ENCODE assay signal across 8 cellular contexts in genomic region chr16:48054881-48055601, GRCh38.
DNase-seq lines count a peak whose midpoint lies in the region; ATAC-seq and TF ChIP-seq lines count a peak whose summit lies in the region.

No MANE protein-coding gene starts in this region.

- DNase-seq in activated naive CD4-positive, alpha-beta T cell treated with Interleukin-2 at 50 U/mL for 16 hours, result peak; percentile 21
- DNase-seq in activated naive CD4-positive, alpha-beta T cell (lab: John Stamatoyannopoulos, UW), result no peak
- DNase-seq in NCI-H446 treated with DMSO at 0.1 percent for 48 hours (lab: John Stamatoyannopoulos, UW) (peak; percentile 8), heart left ventricle (peak in 4 of 5 donors; percentile 28 to 40 (median 34)), posterior cingulate gyrus (peak; percentile 45 to 94 (median 72))
- peak; percentile 32 for DNase-seq in activated naive CD8-positive, alpha-beta T cell treated with anti-CD3 and anti-CD28 coated beads, Interleukin-2, amount 10 ng/mL, durations not matched to agents 7 days and 5 days

- POLR2A ChIA-PET in activated naive CD8-positive, alpha-beta T cell treated with anti-CD3 and anti-CD28 coated beads, Interleukin-2, amount 10 ng/mL, durations not matched to agents 7 days and 5 days (lab: Charles Lee), result interaction anchor here (0.5 kb wide), 1 partner anchor 1062 kb away, joined by 3 read pairs; no protein-coding TSS in a partner anchor

- peaks cover 0 to 3% (median 0%) of the 10 kb centered on the region in 9 donors for H3K27me3 ChIP-seq in heart left ventricle

- ATAC-seq in HG02885 (IDR thresholded peaks at IDR 0.05; ENCODE audit: poor library complexity, unreplicated experiment) (peak; percentile 84), heart left ventricle (peak in 3 of 4 donors; percentile 64 to 85 (median 68)), GM21367 (IDR thresholded peaks at IDR 0.05; ENCODE audit: unreplicated experiment) (no peak)
- peak; percentile 75 for ATAC-seq in activated naive CD8-positive, alpha-beta T cell treated with anti-CD3 and anti-CD28 coated beads, Interleukin-2, amount 10 ng/mL, durations not matched to agents 7 days and 5 days (ENCODE audit: low read depth)

- WGBS in heart left ventricle, 4 donors, result 29 to 34% (median 31%) methylated on average over 24 of the region's 24 CpGs

- no peak overlapping the region for H3K4me3 Mint-ChIP-seq in activated naive CD8-positive, alpha-beta T cell treated with anti-CD3 and anti-CD28 coated beads, Interleukin-2, amount 10 ng/mL, durations not matched to agents 7 days and 5 days

- H3K9me3 ChIP-seq in heart left ventricle, result no peaks in the 10 kb centered on the region

- no peak overlapping the region for H3K27ac Mint-ChIP-seq in activated naive CD8-positive, alpha-beta T cell treated with anti-CD3 and anti-CD28 coated beads, Interleukin-2, amount 10 ng/mL, durations not matched to agents 7 days and 5 days

- peaks cover 25% of the 10 kb centered on the region for H3K27me3 Mint-ChIP-seq in activated naive CD8-positive, alpha-beta T cell treated with anti-CD3 and anti-CD28 coated beads, Interleukin-2, amount 10 ng/mL, durations not matched to agents 7 days and 5 days

- TF ChIP-seq CTCF in heart left ventricle (IDR thresholded peaks at IDR 0.05), result peak; percentile 65 to 82 (median 78)

- no peaks in the 10 kb centered on the region for H3K36me3 Mint-ChIP-seq in activated naive CD8-positive, alpha-beta T cell treated with anti-CD3 and anti-CD28 coated beads, Interleukin-2, amount 10 ng/mL, durations not matched to agents 7 days and 5 days

- H3K9me3 Mint-ChIP-seq in activated naive CD8-positive, alpha-beta T cell treated with anti-CD3 and anti-CD28 coated beads, Interleukin-2, amount 10 ng/mL, durations not matched to agents 7 days and 5 days, result no peaks in the 10 kb centered on the region

- H3K36me3 ChIP-seq in heart left ventricle, result no peaks in the 10 kb centered on the region

- no peak overlapping the region for H3K27ac ChIP-seq in heart left ventricle

- intact Hi-C loops in heart left ventricle (cut with DNase I), result loop anchor here in 7 of 10 donors (5.0 to 10.0 kb wide), 7 partner anchors 102 to 1020 kb away; partner anchors contain the start of genes NETO2 (in 6 of the 7) and ABCC12 (in 1 of the 7)
- intact Hi-C loops in posterior cingulate gyrus (cut with DNase I), result loop anchor here (5.0 to 10.0 kb wide), 3 partner anchors 848 to 1020 kb away; partner anchors contain the start of gene NETO2

- peak overlapping the region in 3 of 12 donors; percentile 9 to 23 (median 15) for H3K4me3 ChIP-seq in heart left ventricle

- H3K4me1 Mint-ChIP-seq in activated naive CD8-positive, alpha-beta T cell treated with anti-CD3 and anti-CD28 coated beads, Interleukin-2, amount 10 ng/mL, durations not matched to agents 7 days and 5 days, result peaks cover 2% of the 10 kb centered on the region

- H3K4me1 ChIP-seq in heart left ventricle, result peaks cover 0 to 23% (median 4%) of the 10 kb centered on the region in 12 donors

- TF ChIP-seq POLR2A in heart left ventricle (IDR thresholded peaks at IDR 0.05), result no peak

Comparison
In these comparisons a context has a peak if more than half of its experiments do, and no peak if none do; other contexts are left out.
1. DNase-seq: peak in activated naive CD4-positive, alpha-beta T cell treated with Interleukin-2 at 50 U/mL for 16 hours (single experiment), NCI-H446 treated with DMSO at 0.1 percent for 48 hours (single experiment), activated naive CD8-positive, alpha-beta T cell treated with anti-CD3 and anti-CD28 coated beads, Interleukin-2, amount 10 ng/mL, durations not matched to agents 7 days and 5 days (single experiment), heart left ventricle (4 of 5) and posterior cingulate gyrus (10 of 10); none in activated naive CD4-positive, alpha-beta T cell (0 of 4).